ENCODE assay signal across 9 cellular contexts in genomic region chr3:136545664-136546266, GRCh38.
DNase-seq lines count a peak whose midpoint lies in the region; ATAC-seq and TF ChIP-seq lines count a peak whose summit lies in the region.
"Had no signal": no experiment of that assay in that cellular context is flagged by ENCODE, and none has a peak within 500 bp of the region (broad histone marks: within the 10 kb centered on the region; RNA-seq: fewer than 3 reads in every experiment).

No MANE protein-coding gene starts in this region.

- H3K9me3 ChIP-seq in body of pancreas: no peaks in the 10 kb centered on the region

- ATAC-seq in body of pancreas: no peak
- ATAC-seq in GM18511 (IDR thresholded peaks at IDR 0.05; ENCODE audit: unreplicated experiment): no peak

- TF ChIP-seq POLR2A in body of pancreas (IDR thresholded peaks at IDR 0.05): no peak

- H3K9me3 Mint-ChIP-seq in HFFc6: no peaks in the 10 kb centered on the region

- H3K27me3 ChIP-seq in body of pancreas: no peaks in the 10 kb centered on the region

- TF ChIP-seq CTCF in AG09319 (IDR thresholded peaks at IDR 0.05; ENCODE audit: low read depth, low read length) (peak; percentile 28), HFFc6 (IDR thresholded peaks at IDR 0.05) (peak; percentile 60), body of pancreas (IDR thresholded peaks at IDR 0.05) (peak in 5 of 7 experiments; percentile 7 to 26 (median 22))

- H3K4me3 Mint-ChIP-seq in HFFc6: no peak overlapping the region

- H3K36me3 Mint-ChIP-seq in HFFc6 (ENCODE audit: low read depth): peaks cover 18% of the 10 kb centered on the region

- 54 to 62% methylated on average over 3 of the region's 3 CpGs for WGBS in body of pancreas, 2 donors

- H3K27ac Mint-ChIP-seq in HFFc6: no peak overlapping the region

- peaks cover 11% of the 10 kb centered on the region for H3K4me1 ChIP-seq in body of pancreas

- H3K4me1 Mint-ChIP-seq in HFFc6 (ENCODE audit: low read depth): peaks cover 62% of the 10 kb centered on the region

- intact Hi-C loops in body of pancreas (cut with DNase I): no loop called here

- H3K4me3 ChIP-seq in body of pancreas: no peak overlapping the region

- H3K27ac ChIP-seq in body of pancreas: no peak overlapping the region

- no peaks in the 10 kb centered on the region; the same call in 1 of the 2 replicates for H3K27me3 Mint-ChIP-seq in HFFc6 (ENCODE audit: insufficient read depth)

- no peak for DNase-seq in AG09319 (ENCODE audit: extremely low read depth, low read depth)
- peak; percentile 23 for DNase-seq in HFFc6
- no peak for DNase-seq in body of pancreas
- peak; percentile 26 for DNase-seq in kidney tubule cell (ENCODE audit: low spot score)
- no peak for DNase-seq in activated naive CD4-positive, alpha-beta T cell treated with anti-CD3 and anti-CD28 coated beads, Interleukin-2, amount 50 U/mL, for 16 hours
- no peak for DNase-seq in EL
- DNase-seq in NCI-H748 treated with DMSO at 0.1 percent for 48 hours (lab: John Stamatoyannopoulos, UW): no peak
- DNase-seq: Right ventricle myocardium superior had no signal

- no peaks in the 10 kb centered on the region for H3K36me3 ChIP-seq in body of pancreas (replicated peaks in 1 of 2; ENCODE audit: insufficient read depth in 1 of 2, low read depth in 2 of 2)

Comparison
In these comparisons a context has a peak if more than half of its experiments do, and no peak if none do; other contexts are left out.
1. DNase-seq: peak in HFFc6 (single experiment) and kidney tubule cell (single experiment); none in AG09319 (single experiment), body of pancreas (0 of 4), activated naive CD4-positive, alpha-beta T cell treated with anti-CD3 and anti-CD28 coated beads, Interleukin-2, amount 50 U/mL, for 16 hours (single experiment), EL (single experiment) and NCI-H748 treated with DMSO at 0.1 percent for 48 hours (single experiment).
2. Peak in every context shown above with its lines, with median percentiles within 50 percentile points of each other: CTCF ChIP-seq.